In genomic region chr3:124761250-124761796, GRCh38 we compare ENCODE assay signal across 8 cellular contexts. TPM values are rescaled to one million over a fixed set of nuclear protein-coding genes. Genes with fewer than 3 reads are reported as not detected.
DNase-seq lines count a peak whose midpoint lies in the region; TF ChIP-seq lines count a peak whose summit lies in the region.

No MANE protein-coding gene starts in this region.

- intact Hi-C loops in transverse colon (cut with DNase I; ENCODE audit: low total_unique reads): no loop called here

- no peak for TF ChIP-seq POLR2A in transverse colon (IDR thresholded peaks at IDR 0.05)

- in situ Hi-C loops in transverse colon (cut with MboI; ENCODE audit: low pct_ligation_motif_present in 1 of 4, low pct_unique_long_range_greater_than_20kb in 1 of 4, low sequenced_read_pairs in 3 of 4): loop anchor here (5.0 to 25.0 kb wide), 2 partner anchors 141 to 676 kb away; no protein-coding TSS in a partner anchor

- no peaks in the 10 kb centered on the region for H3K27me3 ChIP-seq in transverse colon

- H3K9me3 ChIP-seq in transverse colon: no peaks in the 10 kb centered on the region

- no peak overlapping the region for H3K4me3 ChIP-seq in transverse colon

- peaks cover 0 to 14% (median 0%) of the 10 kb centered on the region in 4 donors for H3K36me3 ChIP-seq in transverse colon

- TF ChIP-seq CTCF in transverse colon (IDR thresholded peaks at IDR 0.05): peak; percentile 91 to 98 (median 94)

- no peak for TF ChIP-seq EP300 in transverse colon (IDR thresholded peaks at IDR 0.05; ENCODE audit: low read depth)

- DNase-seq in NCI-H1417 (lab: John Stamatoyannopoulos, UW): peak; percentile 66 to 86 (median 85)
- no peak for DNase-seq in NCI-H1417 treated with DMSO at 0.1 percent for 48 hours (lab: John Stamatoyannopoulos, UW)
- peak; percentile 81 for DNase-seq in NAMALWA (ENCODE audit: low spot score)
- peak; percentile 66 for DNase-seq in SKM-1 (lab: John Stamatoyannopoulos, UW; ENCODE audit: unreplicated experiment)
- DNase-seq in activated naive CD4-positive, alpha-beta T cell treated with anti-CD3 and anti-CD28 coated beads, Interleukin-2, amount 50 U/mL, for 16 hours: peak; percentile 78
- DNase-seq in glomerular visceral epithelial cell (ENCODE audit: extremely low spot score): peak; percentile 82
- DNase-seq in pons (ENCODE audit: low spot score): peak; percentile 92
- peak; percentile 89 for DNase-seq in transverse colon

- peak overlapping the region in 3 of 4 donors; percentile 26 to 50 (median 42) for H3K27ac ChIP-seq in transverse colon

- H3K4me1 ChIP-seq in transverse colon: peaks cover 0 to 11% (median 8%) of the 10 kb centered on the region in 4 donors

- WGBS in transverse colon (ENCODE audit: low coverage in 1 of 2), 2 donors: 8 to 9% methylated on average over 9 to 15 of the region's 15 CpGs

RNA-seq across cellular contexts. Expression of gene UMPS, which starts 31.1 kb away (rescaled TPM):
- total RNA-seq in transverse colon: 10 to 100 TPM; 10.3 to 47.5 (median 19.6) TPM
